9 cellular contexts compared by ENCODE assay signal in the genomic region with DNA sequence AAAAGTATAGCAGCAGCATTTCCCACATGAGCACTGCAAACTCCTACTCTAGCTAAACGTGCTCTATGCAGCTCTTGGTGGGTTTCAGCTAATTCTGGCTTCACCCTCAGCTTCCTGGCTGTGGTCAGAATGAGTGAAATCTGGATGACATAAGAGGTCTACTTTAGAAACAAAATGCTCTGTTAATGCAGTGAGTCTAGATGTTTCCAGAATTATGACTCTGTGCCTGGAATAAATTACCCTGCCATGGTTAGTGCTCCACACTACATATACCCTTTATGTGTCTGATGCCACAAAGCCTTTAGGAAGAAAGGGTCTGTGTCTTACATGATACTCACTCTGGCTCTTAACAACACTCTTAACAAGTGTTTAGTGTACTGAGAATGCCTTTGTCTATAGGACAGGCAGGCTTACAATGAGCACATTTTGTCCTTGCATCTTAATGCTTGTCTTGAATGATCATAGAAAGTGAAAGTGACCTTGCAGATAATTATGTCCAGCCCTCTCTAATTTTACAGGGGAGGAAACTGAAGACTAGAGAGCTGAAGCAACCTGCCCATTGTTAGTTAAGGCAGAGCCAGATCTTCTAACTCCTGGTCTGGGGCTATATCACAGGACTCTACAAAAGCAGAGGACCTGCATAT. TPM values are rescaled to one million over a fixed set of nuclear protein-coding genes. Genes with fewer than 3 reads are reported as not detected.
DNase-seq lines count a peak whose midpoint lies in the region; ATAC-seq and TF ChIP-seq lines count a peak whose summit lies in the region.
"Had no signal": no experiment of that assay in that cellular context is flagged by ENCODE, and none has a peak within 500 bp of the region (broad histone marks: within the 10 kb centered on the region; RNA-seq: fewer than 3 reads in every experiment).

No MANE protein-coding gene starts in this region.

- peaks cover 75% of the 10 kb centered on the region for H3K4me1 ChIP-seq in suprapubic skin

- no peak overlapping the region for H3K27ac ChIP-seq in suprapubic skin
- H3K27ac ChIP-seq: RWPE1 had no signal

- DNase-seq in GM10266 (ENCODE audit: extremely low spot score) (peak; percentile 69), KBM-7 (peak; percentile 64), astrocyte of the hippocampus (ENCODE audit: low read depth, low spot score) (peak; percentile 33), GOT3 (lab: John Stamatoyannopoulos, UW) (no peak), DMS114 treated with DMSO at 0.1 percent for 48 hours (lab: John Stamatoyannopoulos, UW; ENCODE audit: unreplicated experiment) (no peak), suprapubic skin (ENCODE audit: low spot score in 2 of 2) (no peak)

- no peaks in the 10 kb centered on the region for H3K27me3 ChIP-seq in suprapubic skin

- no peaks in the 10 kb centered on the region for H3K9me3 ChIP-seq in suprapubic skin

- 43% methylated on average over 1 of the region's 1 CpG for WGBS in suprapubic skin

- TF ChIP-seq EP300 in suprapubic skin (IDR thresholded peaks at IDR 0.05), result no peak

- H3K4me3 ChIP-seq in suprapubic skin, result no peak overlapping the region

- no peak for TF ChIP-seq POLR2A in suprapubic skin (IDR thresholded peaks at IDR 0.05)

- in situ Hi-C loops in KBM-7 (cut with MboI; ENCODE audit: low pct_unique_long_range_greater_than_20kb, low sequenced_read_pairs), result no loop called here

- ATAC-seq in GM21423 (IDR thresholded peaks at IDR 0.05; ENCODE audit: unreplicated experiment) (peak; percentile 73), HG03521 (IDR thresholded peaks at IDR 0.05; ENCODE audit: unreplicated experiment) (no peak)

- no peak for TF ChIP-seq CTCF in GM10266 (IDR thresholded peaks at IDR 0.05; ENCODE audit: control insufficient read depth, insufficient read depth, low read depth, missing control alignments)
- no peak for TF ChIP-seq CTCF in suprapubic skin (IDR thresholded peaks at IDR 0.05)

- H3K36me3 ChIP-seq in suprapubic skin, result peaks cover 46% of the 10 kb centered on the region

RNA-seq across cellular contexts. Expression of a gene that starts 9.2 kb away (rescaled TPM):
- 100 to 1,000 TPM; 109 to 247 (median 171) TPM for total RNA-seq in suprapubic skin

RNA-seq across cellular contexts. Expression of a gene that starts 52.4 kb away (rescaled TPM):
- 100 to 1,000 TPM; 431 to 722 (median 606) TPM for total RNA-seq in suprapubic skin

Comparison
In these comparisons a context has a peak if more than half of its experiments do, and no peak if none do; other contexts are left out.
1. DNase-seq: peak in GM10266 (single experiment), KBM-7 (single experiment) and astrocyte of the hippocampus (single experiment); none in GOT3 (single experiment), DMS114 treated with DMSO at 0.1 percent for 48 hours (single experiment) and suprapubic skin (0 of 2).